ENCODE assay signal across 13 cellular contexts in the genomic region with DNA sequence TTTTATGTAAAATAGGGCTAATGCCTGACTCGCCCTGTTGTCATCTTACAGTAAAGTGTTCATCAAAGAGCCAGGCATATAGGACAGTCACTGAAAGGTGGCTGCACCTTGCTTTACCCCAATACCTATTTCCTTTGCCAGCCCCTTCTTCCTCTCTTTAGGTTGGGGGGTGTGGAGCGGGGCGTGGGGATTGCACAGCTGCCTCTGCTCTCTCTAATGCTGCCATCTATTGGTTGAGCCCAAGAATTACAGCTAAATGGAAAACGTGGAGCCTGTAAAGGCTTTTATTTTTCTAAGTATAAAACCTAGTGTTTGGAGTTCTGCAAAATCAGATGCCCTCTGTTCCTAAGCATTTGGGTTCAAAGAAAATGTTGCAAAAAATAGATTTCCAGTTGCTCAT.
DNase-seq lines count a peak whose midpoint lies in the region; ATAC-seq and TF ChIP-seq lines count a peak whose summit lies in the region.
"Had no signal": no experiment of that assay in that cellular context is flagged by ENCODE, and none has a peak within 500 bp of the region (broad histone marks: within the 10 kb centered on the region; RNA-seq: fewer than 3 reads in every experiment).

No MANE protein-coding gene starts in this region.

- H3K36me3 ChIP-seq in KMS-11 (ENCODE audit: insufficient read depth): no peaks in the 10 kb centered on the region
- H3K36me3 ChIP-seq: uterus had no signal

- H2AFZ ChIP-seq in KMS-11 (ENCODE audit: low read depth): no peak overlapping the region

- no peaks in the 10 kb centered on the region for H3K27me3 ChIP-seq in KMS-11 (ENCODE audit: insufficient read depth, low read depth)
- H3K27me3 ChIP-seq: uterus had no signal

- no peaks in the 10 kb centered on the region for H3K4me1 Mint-ChIP-seq in nephron progenitor cell
- H3K4me1 Mint-ChIP-seq: activated CD4-positive, alpha-beta memory T cell treated with anti-CD3 and anti-CD28 coated beads, Interleukin-2, amount 10 ng/mL, durations not matched to agents 7 days and 5 days; memory B cell had no signal

- H3K27ac ChIP-seq in KMS-11: no peak overlapping the region
- H3K27ac ChIP-seq: uterus had no signal

- H3K9me3 Mint-ChIP-seq in nephron progenitor cell: no peaks in the 10 kb centered on the region
- H3K9me3 Mint-ChIP-seq: activated CD4-positive, alpha-beta memory T cell treated with anti-CD3 and anti-CD28 coated beads, Interleukin-2, amount 10 ng/mL, durations not matched to agents 7 days and 5 days; memory B cell had no signal

- H3K4me2 ChIP-seq in KMS-11: no peak overlapping the region

- H3K27me3 Mint-ChIP-seq in nephron progenitor cell (ENCODE audit: low read depth, poor library complexity): no peaks in the 10 kb centered on the region
- H3K27me3 Mint-ChIP-seq: activated CD4-positive, alpha-beta memory T cell treated with anti-CD3 and anti-CD28 coated beads, Interleukin-2, amount 10 ng/mL, durations not matched to agents 7 days and 5 days; memory B cell had no signal

- TF ChIP-seq CTCF in KMS-11 (conservative IDR thresholded peaks at IDR 0.05; ENCODE audit: low read depth, low read length): peak; percentile 61
- peak; percentile 65 for TF ChIP-seq CTCF in choroid plexus epithelial cell (conservative IDR thresholded peaks at IDR 0.05; ENCODE audit: low read depth, low read length)
- TF ChIP-seq CTCF in nephron progenitor cell (IDR thresholded peaks at IDR 0.05): peak; percentile 28

- DNase-seq in NCI-H1092 treated with DMSO at 0.1 percent for 48 hours (lab: John Stamatoyannopoulos, UW) (peak; percentile 2), NCI-H1092 (lab: John Stamatoyannopoulos, UW) (no peak), choroid plexus epithelial cell (ENCODE audit: low read depth) (peak; percentile 27), nephron progenitor cell (no peak), SHP77 (lab: John Stamatoyannopoulos, UW) (no peak)
- no peak for DNase-seq in activated naive CD4-positive, alpha-beta T cell treated with Interleukin-2 at 50 U/mL for 16 hours
- DNase-seq: ACHN; activated CD4-positive, alpha-beta memory T cell treated with anti-CD3 and anti-CD28 coated beads, Interleukin-2, amount 10 ng/mL, durations not matched to agents 7 days and 5 days; NCI-H345; uterus had no signal

- H3K4me3 ChIP-seq in KMS-11 (IDR thresholded peaks at IDR 0.05; ENCODE audit: insufficient read depth, low read depth, low read length) (no peak overlapping the region), choroid plexus epithelial cell (ENCODE audit: low read depth, low read length) (no peak overlapping the region)
- H3K4me3 ChIP-seq: uterus had no signal

- H3K4me1 ChIP-seq in KMS-11 (ENCODE audit: low read depth, poor library complexity, severe bottlenecking): no peaks in the 10 kb centered on the region
- H3K4me1 ChIP-seq: uterus had no signal

- H4K20me1 ChIP-seq in KMS-11 (ENCODE audit: insufficient read depth): no peaks in the 10 kb centered on the region

- no peak overlapping the region for H3K9ac ChIP-seq in KMS-11

- no peaks in the 10 kb centered on the region for H3K79me2 ChIP-seq in KMS-11 (ENCODE audit: insufficient read depth, low read depth)

- H3K36me3 Mint-ChIP-seq in nephron progenitor cell (ENCODE audit: low read depth): peaks cover 21% of the 10 kb centered on the region

- H3K4me3 Mint-ChIP-seq in nephron progenitor cell: no peak overlapping the region
- H3K4me3 Mint-ChIP-seq: activated CD4-positive, alpha-beta memory T cell treated with anti-CD3 and anti-CD28 coated beads, Interleukin-2, amount 10 ng/mL, durations not matched to agents 7 days and 5 days; memory B cell had no signal

- ATAC-seq in HG03378 (IDR thresholded peaks at IDR 0.05; ENCODE audit: unreplicated experiment): no peak

- no peak overlapping the region for H3K27ac Mint-ChIP-seq in nephron progenitor cell
- H3K27ac Mint-ChIP-seq: activated CD4-positive, alpha-beta memory T cell treated with anti-CD3 and anti-CD28 coated beads, Interleukin-2, amount 10 ng/mL, durations not matched to agents 7 days and 5 days; memory B cell had no signal

Comparison
In these comparisons a context has a peak if more than half of its experiments do, and no peak if none do; other contexts are left out.
1. DNase-seq: peak in NCI-H1092 treated with DMSO at 0.1 percent for 48 hours (single experiment) and choroid plexus epithelial cell (single experiment); none in NCI-H1092 (single experiment), nephron progenitor cell (single experiment), activated naive CD4-positive, alpha-beta T cell treated with Interleukin-2 at 50 U/mL for 16 hours (single experiment) and SHP77 (0 of 2).
2. Peak in every context shown above with its lines, with median percentiles within 50 percentile points of each other: CTCF ChIP-seq.